15 cellular contexts compared by ENCODE assay signal in genomic region chr7:117686311-117686935, GRCh38.
"Had no signal": no experiment of that assay in that cellular context is flagged by ENCODE, and none has a peak within 500 bp of the region (broad histone marks: within the 10 kb centered on the region; RNA-seq: fewer than 3 reads in every experiment).

No MANE protein-coding gene starts in this region.

- H3K27me3 Mint-ChIP-seq: activated CD4-positive, alpha-beta memory T cell treated with anti-CD3 and anti-CD28 coated beads, Interleukin-2, amount 10 ng/mL, durations not matched to agents 7 days and 5 days; activated CD8-positive, alpha-beta memory T cell treated with anti-CD3 and anti-CD28 coated beads, Interleukin-2, amount 10 ng/mL, durations not matched to agents 7 days and 5 days; activated naive CD8-positive, alpha-beta T cell treated with anti-CD3 and anti-CD28 coated beads for 36 hours; stimulated activated naive B cell treated with anti-CD40 and anti-IgM and Interleukin-4, amounts not matched to agents 10 μg/mL and 1 μg/mL and 100 μg/mL, for 72 hours had no signal

- DNase-seq: activated CD4-positive, alpha-beta memory T cell treated with anti-CD3 and anti-CD28 coated beads, Interleukin-2, amount 10 ng/mL, durations not matched to agents 7 days and 5 days; activated CD4-positive, alpha-beta T cell treated with anti-CD3 and anti-CD28 coated beads for 48 hours; activated CD4-positive, CD25-positive, alpha-beta regulatory T cell; activated CD8-positive, alpha-beta memory T cell treated with anti-CD3 and anti-CD28 coated beads, Interleukin-2, amount 10 ng/mL, durations not matched to agents 7 days and 5 days; activated naive CD4-positive, alpha-beta T cell; activated naive CD8-positive, alpha-beta T cell treated with anti-CD3 and anti-CD28 coated beads for 36 hours; amniotic stem cell; effector CD8-positive, alpha-beta T cell; mesenchymal stem cell; naive thymus-derived CD8-positive, alpha-beta T cell; stimulated activated naive B cell treated with anti-CD40 and anti-IgM and Interleukin-4, amounts not matched to agents 10 μg/mL and 1 μg/mL and 100 μg/mL, for 72 hours had no signal

- H3K27ac Mint-ChIP-seq: activated CD4-positive, alpha-beta memory T cell treated with anti-CD3 and anti-CD28 coated beads, Interleukin-2, amount 10 ng/mL, durations not matched to agents 7 days and 5 days; activated CD8-positive, alpha-beta memory T cell treated with anti-CD3 and anti-CD28 coated beads, Interleukin-2, amount 10 ng/mL, durations not matched to agents 7 days and 5 days; activated naive CD8-positive, alpha-beta T cell treated with anti-CD3 and anti-CD28 coated beads for 36 hours; dendritic cell treated with granulocyte-macrophage colony-stimulating factor and Interleukin-4, amounts not matched to agents 40 ng/mL and 50 ng/mL, for 4 days; naive thymus-derived CD8-positive, alpha-beta T cell; stimulated activated naive B cell treated with anti-CD40 and anti-IgM and Interleukin-4, amounts not matched to agents 10 μg/mL and 1 μg/mL and 100 μg/mL, for 72 hours had no signal

- H3K4me1 Mint-ChIP-seq: activated CD4-positive, alpha-beta memory T cell treated with anti-CD3 and anti-CD28 coated beads, Interleukin-2, amount 10 ng/mL, durations not matched to agents 7 days and 5 days; activated CD8-positive, alpha-beta memory T cell treated with anti-CD3 and anti-CD28 coated beads, Interleukin-2, amount 10 ng/mL, durations not matched to agents 7 days and 5 days; activated naive CD8-positive, alpha-beta T cell treated with anti-CD3 and anti-CD28 coated beads for 36 hours; stimulated activated naive B cell treated with anti-CD40 and anti-IgM and Interleukin-4, amounts not matched to agents 10 μg/mL and 1 μg/mL and 100 μg/mL, for 72 hours had no signal

- ATAC-seq: activated CD8-positive, alpha-beta memory T cell treated with anti-CD3 and anti-CD28 coated beads, Interleukin-2, amount 10 ng/mL, durations not matched to agents 7 days and 5 days; naive thymus-derived CD8-positive, alpha-beta T cell; stimulated activated naive B cell treated with anti-CD40 and anti-IgM and Interleukin-4, amounts not matched to agents 10 μg/mL and 1 μg/mL and 100 μg/mL, for 72 hours had no signal

- H3K9me3 Mint-ChIP-seq: activated CD4-positive, alpha-beta memory T cell treated with anti-CD3 and anti-CD28 coated beads, Interleukin-2, amount 10 ng/mL, durations not matched to agents 7 days and 5 days; activated naive CD8-positive, alpha-beta T cell treated with anti-CD3 and anti-CD28 coated beads for 36 hours; dendritic cell treated with granulocyte-macrophage colony-stimulating factor and Interleukin-4, amounts not matched to agents 40 ng/mL and 50 ng/mL, for 4 days; naive thymus-derived CD8-positive, alpha-beta T cell; stimulated activated naive B cell treated with anti-CD40 and anti-IgM and Interleukin-4, amounts not matched to agents 10 μg/mL and 1 μg/mL and 100 μg/mL, for 72 hours had no signal

- H3K4me1 ChIP-seq: parathyroid adenoma, tibial nerve had no signal

- H3K9me3 ChIP-seq: tibial nerve had no signal

- H3K27me3 ChIP-seq: cardiac muscle cell, tibial nerve had no signal

- H3K36me3 Mint-ChIP-seq: activated CD8-positive, alpha-beta memory T cell treated with anti-CD3 and anti-CD28 coated beads, Interleukin-2, amount 10 ng/mL, durations not matched to agents 7 days and 5 days; activated naive CD8-positive, alpha-beta T cell treated with anti-CD3 and anti-CD28 coated beads for 36 hours; naive thymus-derived CD8-positive, alpha-beta T cell; stimulated activated naive B cell treated with anti-CD40 and anti-IgM and Interleukin-4, amounts not matched to agents 10 μg/mL and 1 μg/mL and 100 μg/mL, for 72 hours had no signal

- H3K4me3 Mint-ChIP-seq: activated CD4-positive, alpha-beta memory T cell treated with anti-CD3 and anti-CD28 coated beads, Interleukin-2, amount 10 ng/mL, durations not matched to agents 7 days and 5 days; activated CD8-positive, alpha-beta memory T cell treated with anti-CD3 and anti-CD28 coated beads, Interleukin-2, amount 10 ng/mL, durations not matched to agents 7 days and 5 days; activated naive CD8-positive, alpha-beta T cell treated with anti-CD3 and anti-CD28 coated beads for 36 hours; dendritic cell treated with granulocyte-macrophage colony-stimulating factor and Interleukin-4, amounts not matched to agents 40 ng/mL and 50 ng/mL, for 4 days; naive thymus-derived CD8-positive, alpha-beta T cell; stimulated activated naive B cell treated with anti-CD40 and anti-IgM and Interleukin-4, amounts not matched to agents 10 μg/mL and 1 μg/mL and 100 μg/mL, for 72 hours had no signal

- H3K27ac ChIP-seq: cardiac muscle cell, parathyroid adenoma, tibial nerve had no signal

- H3K4me3 ChIP-seq: cardiac muscle cell, tibial nerve had no signal

- H3K36me3 ChIP-seq: cardiac muscle cell, tibial nerve had no signal
